ENCODE assay signal across 17 cellular contexts in the genomic region with DNA sequence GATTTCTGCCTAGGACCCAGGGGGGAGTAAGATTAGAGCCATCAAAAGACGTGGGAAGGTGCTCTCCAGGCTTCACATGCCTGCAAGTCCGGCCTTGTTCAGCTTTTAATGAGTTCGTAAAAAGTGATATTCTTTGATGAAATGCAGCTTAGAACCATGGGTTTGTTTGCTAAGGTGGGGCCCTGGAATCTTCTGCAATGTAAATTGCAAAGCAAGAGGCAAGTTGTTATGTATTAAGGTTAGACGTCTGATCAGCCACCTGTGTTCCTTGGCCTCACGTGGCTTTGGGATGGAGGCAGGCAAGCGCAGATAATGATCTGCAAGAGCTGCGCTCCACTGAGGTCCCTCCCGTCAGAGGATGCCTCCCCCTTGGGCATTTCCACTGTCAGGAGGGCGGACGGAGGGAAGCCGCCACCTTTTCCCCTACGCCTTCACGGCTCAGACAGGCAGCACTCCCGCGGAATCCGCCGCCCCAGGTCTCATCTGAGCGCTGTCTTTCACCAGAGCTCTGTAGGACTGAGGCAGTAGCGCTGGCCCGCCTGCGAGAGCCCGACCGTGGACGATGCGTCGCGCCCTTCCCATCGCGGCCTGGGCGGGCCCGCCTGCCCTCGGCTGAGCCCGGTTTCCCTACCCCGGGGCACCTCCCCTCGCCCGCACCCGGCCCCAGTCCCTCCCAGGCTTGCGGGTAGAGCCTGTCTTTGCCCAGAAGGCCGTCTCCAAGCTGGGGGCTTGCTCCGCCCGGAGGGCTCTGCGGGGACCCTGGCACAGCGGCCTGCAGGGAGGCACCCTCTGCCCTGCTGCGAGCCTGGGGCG.
DNase-seq lines count a peak whose midpoint lies in the region; ATAC-seq, FAIRE-seq and TF ChIP-seq lines count a peak whose summit lies in the region.
"Had no signal": no experiment of that assay in that cellular context is flagged by ENCODE, and none has a peak within 500 bp of the region (broad histone marks: within the 10 kb centered on the region; RNA-seq: fewer than 3 reads in every experiment).

No MANE protein-coding gene starts in this region.

- 0 out of 2 replicates have a peak, but pooled peaks cover 2% of the 10 kb centered on the region for H3K23me2 ChIP-seq in H1 (ENCODE audit: low read depth, low read length)

- no peaks in the 10 kb centered on the region for H3K9me1 ChIP-seq in keratinocyte (ENCODE audit: control insufficient read depth, extremely low read depth, insufficient read depth, low read length)

- peak overlapping the region; percentile 61; the same call in 1 of the 2 replicates for H2BK15ac ChIP-seq in H1 (ENCODE audit: low read length)

- peak overlapping the region; percentile 17; the same call in 1 of the 2 replicates for H3K4me3 ChIP-seq in HUES64 (ENCODE audit: low read length)
- peak overlapping the region in 3 of 4 experiments; percentile 2 to 35 (median 2); a peak in 2 of 8 replicates for H3K4me3 ChIP-seq in H1 (ENCODE audit: extremely low read depth in 1 of 4, insufficient read depth in 2 of 4, low read depth in 3 of 4, low read length in 4 of 4)
- peak overlapping the region in 1 of 3 experiments; percentile 2 for H3K4me3 ChIP-seq in keratinocyte (ENCODE audit: control insufficient read depth in 2 of 3, extremely low read depth in 1 of 3, insufficient read depth in 2 of 3, low read depth in 1 of 3, low read length in 3 of 3)
- H3K4me3 ChIP-seq in parathyroid adenoma (ENCODE audit: low read depth, low read length), result no peak overlapping the region
- H3K4me3 ChIP-seq: heart left ventricle had no signal

- no peaks in the 10 kb centered on the region for H3K79me1 ChIP-seq in H1 (ENCODE audit: low read depth, low read length)

- H2AK5ac ChIP-seq in H1 (ENCODE audit: low read depth, low read length), result peak overlapping the region; percentile 29; the same call in 1 of the 2 replicates

- H3K27ac ChIP-seq in HUES64 (ENCODE audit: low read depth, low read length) (no peak overlapping the region), H1 (ENCODE audit: low read depth, low read length) (no peak overlapping the region), keratinocyte (ENCODE audit: control insufficient read depth, insufficient read depth, low read length) (peak overlapping the region; percentile 3), parathyroid adenoma (no peak overlapping the region)
- H3K27ac ChIP-seq: heart left ventricle had no signal

- H3K27me3 Mint-ChIP-seq in natural killer cell treated with Interleukin-12 subunit alpha and Interleukin-12 subunit beta and Interleukin-15 and Interleukin-18, amount 100 ng/mL, for 72 hours, result peaks cover 0 to 8% of the 10 kb centered on the region in 2 donors
- H3K27me3 Mint-ChIP-seq: activated B cell treated with CpG ODN at 0.5 μM for 24 hours; CD4-positive, alpha-beta memory T cell had no signal

- peak overlapping the region; percentile 84 for H4K8ac ChIP-seq in H1 (ENCODE audit: extremely low read depth, insufficient read depth, low read length)

- TF ChIP-seq CTCF in H1 (IDR thresholded peaks at IDR 0.05; ENCODE audit: control extremely low read depth in 1 of 3, insufficient read depth in 1 of 3, low read depth in 1 of 3, low read length in 3 of 3) (no peak), keratinocyte (optimal IDR thresholded peaks at IDR 0.05 in 1 of 3, IDR thresholded peaks at IDR 0.05 in 1 of 3, conservative IDR thresholded peaks at IDR 0.05 in 1 of 3; ENCODE audit: extremely low read depth in 1 of 3, insufficient read depth in 2 of 3, low read length in 3 of 3) (no peak), parathyroid adenoma (IDR thresholded peaks at IDR 0.05) (no peak)

- H3K23ac ChIP-seq in H1 (ENCODE audit: insufficient read length), result no peak overlapping the region

- no peak overlapping the region for H4K5ac ChIP-seq in H1 (ENCODE audit: insufficient read length, low read depth, low read length)

- H3K56ac ChIP-seq in H1 (replicated peaks; ENCODE audit: insufficient read length, low read depth, low read length), result no peak overlapping the region

- peak overlapping the region; percentile 12; the same call in 1 of the 2 replicates for H3K9ac ChIP-seq in HUES64 (ENCODE audit: low read depth, low read length)
- H3K9ac ChIP-seq in H1 (replicated peaks in 1 of 4; ENCODE audit: extremely low read depth in 1 of 4, low read depth in 3 of 4, low read length in 3 of 4), result no peak overlapping the region
- H3K9ac ChIP-seq in keratinocyte (ENCODE audit: control insufficient read depth, extremely low read depth, insufficient read depth, low read length), result no peak overlapping the region
- no peak overlapping the region for H3K9ac ChIP-seq in parathyroid adenoma

- no peak for TF ChIP-seq EP300 in H1 (IDR thresholded peaks at IDR 0.05; ENCODE audit: borderline replicate concordance in 1 of 2, low read depth in 2 of 2, low read length in 2 of 2)

- H3K36me3 ChIP-seq in HUES64 (ENCODE audit: insufficient read depth, low read length), result no peaks in the 10 kb centered on the region
- H3K36me3 ChIP-seq in H1 (ENCODE audit: control insufficient read depth in 2 of 4, insufficient read depth in 4 of 4, low read length in 3 of 4), result no peaks in the 10 kb centered on the region
- no peaks in the 10 kb centered on the region for H3K36me3 ChIP-seq in keratinocyte (ENCODE audit: control insufficient read depth in 2 of 2, extremely low read depth in 1 of 2, insufficient read depth in 2 of 2, low read length in 2 of 2)
- H3K36me3 ChIP-seq in parathyroid adenoma (ENCODE audit: control insufficient read depth, insufficient read depth, low read length), result no peaks in the 10 kb centered on the region

- no peak overlapping the region for H3K4ac ChIP-seq in H1 (replicated peaks; ENCODE audit: insufficient read length, low read depth, low read length)

- H2AFZ ChIP-seq in H1 (ENCODE audit: low read length), result peak overlapping the region; percentile 86
- H2AFZ ChIP-seq in keratinocyte (ENCODE audit: control insufficient read depth, low read length), result peak overlapping the region; percentile 74
- peak overlapping the region; percentile 64 for H2AFZ ChIP-seq in parathyroid adenoma

- no peak overlapping the region for H3K4me3 Mint-ChIP-seq in natural killer cell treated with Interleukin-12 subunit alpha and Interleukin-12 subunit beta and Interleukin-15 and Interleukin-18, amount 100 ng/mL, for 72 hours
- H3K4me3 Mint-ChIP-seq: activated B cell treated with CpG ODN at 0.5 μM for 24 hours; CD4-positive, alpha-beta memory T cell; T-helper 1 cell treated with Interleukin-12 subunit alpha and Interleukin-12 subunit beta and Interleukin-4 antibody, amounts not matched to agents 30 μg/mL and 1 μg/mL, for 36 hours had no signal

- no peak overlapping the region; the same call in 1 of the 2 replicates for H2BK5ac ChIP-seq in H1 (ENCODE audit: low read depth, low read length)

- H4K91ac ChIP-seq in H1 (replicated peaks; ENCODE audit: insufficient read length, low read length), result peak overlapping the region; percentile 55

- POLR2A ChIA-PET in H1 (lab: Charles Lee; ENCODE audit: partially characterized antibody), result no interaction called here

- dilution Hi-C loops in keratinocyte (cut with MboI; ENCODE audit: extremely low pct_ligation_motif_present, low sequenced_read_pairs), result no loop called here

- 0 out of 3 replicates have a peak, but pooled peaks of 1 of the 2 experiments have one; percentile 24 for TF ChIP-seq POLR2A in H1 (IDR thresholded peaks at IDR 0.05; ENCODE audit: control extremely low read depth in 1 of 2, low read depth in 2 of 2, low read length in 2 of 2)

- H3K79me2 ChIP-seq in H1 (ENCODE audit: control insufficient read depth in 1 of 2, insufficient read depth in 2 of 2, low read length in 2 of 2), result no peaks in the 10 kb centered on the region
- H3K79me2 ChIP-seq in keratinocyte (ENCODE audit: control insufficient read depth, insufficient read depth, low read length), result no peaks in the 10 kb centered on the region
- H3K79me2 ChIP-seq in parathyroid adenoma, result no peaks in the 10 kb centered on the region

- no peaks in the 10 kb centered on the region for H3K9me3 ChIP-seq in HUES64 (ENCODE audit: insufficient read depth, low read depth, low read length)
- peaks cover 0 to 9% of the 10 kb centered on the region in 2 experiments; a peak in 1 of 4 replicates for H3K9me3 ChIP-seq in H1 (ENCODE audit: insufficient read depth in 2 of 2, low read depth in 1 of 2, low read length in 1 of 2)
- H3K9me3 ChIP-seq in keratinocyte (ENCODE audit: control insufficient read depth, low read depth, low read length), result no peaks in the 10 kb centered on the region
- no peaks in the 10 kb centered on the region for H3K9me3 ChIP-seq in parathyroid adenoma (ENCODE audit: control insufficient read depth, low read length)
- H3K9me3 ChIP-seq: heart left ventricle had no signal

- peak overlapping the region; percentile 72 for H2BK12ac ChIP-seq in H1 (ENCODE audit: low read depth, low read length)

- H3K36me3 Mint-ChIP-seq in natural killer cell treated with Interleukin-12 subunit alpha and Interleukin-12 subunit beta and Interleukin-15 and Interleukin-18, amount 100 ng/mL, for 72 hours, result peaks cover 13% of the 10 kb centered on the region

- H3K9me3 Mint-ChIP-seq in natural killer cell treated with Interleukin-12 subunit alpha and Interleukin-12 subunit beta and Interleukin-15 and Interleukin-18, amount 100 ng/mL, for 72 hours, result no peaks in the 10 kb centered on the region

- ATAC-seq in GM21825 (IDR thresholded peaks at IDR 0.05; ENCODE audit: unreplicated experiment) (no peak), HG03280 (IDR thresholded peaks at IDR 0.05; ENCODE audit: unreplicated experiment) (no peak)
- ATAC-seq in natural killer cell treated with Interleukin-12 subunit alpha and Interleukin-12 subunit beta and Interleukin-15 and Interleukin-18, amount 100 ng/mL, for 72 hours, result no peak

- peaks cover 26% of the 10 kb centered on the region for H3K4me1 ChIP-seq in HUES64 (ENCODE audit: insufficient read depth, low read length)
- peaks cover 4 to 16% (median 10%) of the 10 kb centered on the region in 4 experiments for H3K4me1 ChIP-seq in H1 (replicated peaks in 1 of 4; ENCODE audit: control insufficient read depth in 3 of 4, insufficient read depth in 4 of 4, low read length in 3 of 4)
- peaks cover 23% of the 10 kb centered on the region for H3K4me1 ChIP-seq in keratinocyte (ENCODE audit: control insufficient read depth, extremely low read depth, insufficient read depth, low read length)
- H3K4me1 ChIP-seq in parathyroid adenoma, result no peaks in the 10 kb centered on the region

- no peak overlapping the region for H3K27ac Mint-ChIP-seq in natural killer cell treated with Interleukin-12 subunit alpha and Interleukin-12 subunit beta and Interleukin-15 and Interleukin-18, amount 100 ng/mL, for 72 hours
- H3K27ac Mint-ChIP-seq: activated B cell treated with CpG ODN at 0.5 μM for 24 hours; T-helper 1 cell treated with Interleukin-12 subunit alpha and Interleukin-12 subunit beta and Interleukin-4 antibody, amounts not matched to agents 30 μg/mL and 1 μg/mL, for 36 hours had no signal

- peaks cover 35 to 38% of the 10 kb centered on the region in 2 donors for H3K4me1 Mint-ChIP-seq in natural killer cell treated with Interleukin-12 subunit alpha and Interleukin-12 subunit beta and Interleukin-15 and Interleukin-18, amount 100 ng/mL, for 72 hours (ENCODE audit: low read depth in 2 of 2)

- H4K20me1 ChIP-seq in H1 (replicated peaks in 1 of 2; ENCODE audit: control insufficient read depth in 1 of 2, insufficient read depth in 2 of 2, low read length in 2 of 2) (no peaks in the 10 kb centered on the region), keratinocyte (ENCODE audit: control insufficient read depth, extremely low read depth, insufficient read depth, low read length) (no peaks in the 10 kb centered on the region)

- 86% methylated on average over 45 of the region's 45 CpGs for WGBS in HUES64
- 38% methylated on average over 33 of the region's 45 CpGs; no CpG with 5 or more reads in 1 of the 2 experiments for WGBS in H1 (ENCODE audit: extremely low coverage in 1 of 2, insufficient coverage in 1 of 2, insufficient read length in 1 of 2, insufficient replicate concordance in 2 of 2, low coverage in 1 of 2, low lambda C conversion rate in 2 of 2, missing lambda C conversion rate in 1 of 2), 2 experiments

- H2BK20ac ChIP-seq in H1 (ENCODE audit: low read length), result 0 out of 2 replicates have a peak overlapping the region, but pooled peaks have one; percentile 86

- no peak overlapping the region for H3K14ac ChIP-seq in H1 (ENCODE audit: insufficient read length)

- no peak for FAIRE-seq in H1 (lab: Jason Lieb, UNC)
- FAIRE-seq in keratinocyte (lab: Jason Lieb, UNC), result peak; percentile 79

- in situ Hi-C loops in G401 (cut with HindIII; ENCODE audit: low sequenced_read_pairs), result no loop called here

- peak overlapping the region; percentile 50 to 58 for H3K4me2 ChIP-seq in H1 (ENCODE audit: insufficient read depth in 1 of 2, low read depth in 2 of 2, low read length in 2 of 2)
- peak overlapping the region; percentile 43 for H3K4me2 ChIP-seq in keratinocyte (ENCODE audit: control insufficient read depth, extremely low read depth, insufficient read depth, low read depth, low read length)
- peak overlapping the region; percentile 51 for H3K4me2 ChIP-seq in parathyroid adenoma (ENCODE audit: low read length)

- TF ChIP-seq RAD21 in H1 (IDR thresholded peaks at IDR 0.05 in 1 of 2, conservative IDR thresholded peaks at IDR 0.05 in 1 of 2; ENCODE audit: low read depth in 2 of 2, low read length in 2 of 2), result no peak

- CTCF ChIA-PET in H1 (lab: Charles Lee; ENCODE audit: partially characterized antibody), result interaction anchor here (0.7 kb wide), 1 partner anchor 100 kb away, joined by 4 read pairs; no protein-coding TSS in a partner anchor

- DNase-seq in H1 (ENCODE audit: low read depth in 1 of 2, low spot score in 2 of 2) (peak in 1 of 2 experiments; percentile 74), keratinocyte (ENCODE audit: low read depth, low spot score) (no peak), G401 (ENCODE audit: low spot score) (no peak)
- no peak for DNase-seq in natural killer cell treated with Interleukin-12 subunit alpha and Interleukin-12 subunit beta and Interleukin-15 and Interleukin-18, amount 100 ng/mL, for 72 hours (ENCODE audit: low spot score)
- DNase-seq: activated B cell treated with CpG ODN at 0.5 μM for 24 hours; CD4-positive, alpha-beta memory T cell; HCEC 1CT; heart left ventricle; NCI-H1105; NCI-H510A treated with DMSO at 0.1 percent for 48 hours; SHP77 treated with DMSO at 0.1 percent for 48 hours; stimulated activated CD4-positive, alpha-beta T cell treated with anti-CD3 and anti-CD28 coated beads, Interleukin-4, amount 100 ng/mL, for 1 hour had no signal

- H3K27me3 ChIP-seq in HUES64 (ENCODE audit: insufficient read depth, low read length) (peaks cover 6% of the 10 kb centered on the region), H1 (replicated peaks in 1 of 4; ENCODE audit: control insufficient read depth in 3 of 4, extremely low read depth in 1 of 4, insufficient read depth in 3 of 4, low read length in 3 of 4) (peaks cover 0 to 18% (median 12%) of the 10 kb centered on the region in 4 experiments; a peak in 6 of 7 replicates), keratinocyte (ENCODE audit: control insufficient read depth, extremely low read depth, insufficient read depth, low read length) (no peaks in the 10 kb centered on the region), parathyroid adenoma (ENCODE audit: control insufficient read depth, insufficient read depth, low read length) (no peaks in the 10 kb centered on the region)
- H3K27me3 ChIP-seq: heart left ventricle had no signal

- peak overlapping the region; percentile 95 for H3K18ac ChIP-seq in H1 (ENCODE audit: extremely low read depth, low read length)

- H2BK120ac ChIP-seq in H1 (replicated peaks; ENCODE audit: low read depth, low read length), result no peak overlapping the region
